1 cellular context compared by ENCODE assay signal in the genomic region with DNA sequence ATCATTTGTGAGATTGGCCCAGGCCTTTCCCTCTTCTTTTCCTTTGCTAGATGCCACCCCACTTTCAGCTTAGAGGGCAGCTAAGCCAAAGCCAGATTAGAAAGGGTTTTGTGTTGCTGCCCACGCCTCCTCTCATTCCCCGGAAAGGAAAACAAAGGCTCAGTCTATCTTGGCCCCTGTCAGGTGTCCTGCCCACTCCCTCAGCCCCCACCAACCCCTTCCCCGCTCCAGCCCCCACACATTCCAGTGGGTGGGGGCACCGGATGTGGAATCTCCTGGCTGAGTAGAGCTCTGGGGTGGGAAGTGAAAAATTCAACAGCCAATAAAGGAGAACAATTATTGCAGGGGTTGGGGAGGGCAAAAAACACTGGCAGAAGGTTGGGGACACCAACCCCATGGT.
TF ChIP-seq lines count a peak whose summit lies in the region.

No MANE protein-coding gene starts in this region.

TF ChIP-seq in HepG2, 621 proteins besides CTCF, POLR2A, EP300 and RAD21:
- no peak for TF ChIP-seq ZBTB21 (CRISPR knock-in tag; IDR thresholded peaks at IDR 0.05)
- TF ChIP-seq ETV5 (CRISPR knock-in tag; IDR thresholded peaks at IDR 0.05; ENCODE audit: borderline replicate concordance), result peak; percentile 41; the same call in 1 of the 2 replicates
- TF ChIP-seq, protein P1, sequence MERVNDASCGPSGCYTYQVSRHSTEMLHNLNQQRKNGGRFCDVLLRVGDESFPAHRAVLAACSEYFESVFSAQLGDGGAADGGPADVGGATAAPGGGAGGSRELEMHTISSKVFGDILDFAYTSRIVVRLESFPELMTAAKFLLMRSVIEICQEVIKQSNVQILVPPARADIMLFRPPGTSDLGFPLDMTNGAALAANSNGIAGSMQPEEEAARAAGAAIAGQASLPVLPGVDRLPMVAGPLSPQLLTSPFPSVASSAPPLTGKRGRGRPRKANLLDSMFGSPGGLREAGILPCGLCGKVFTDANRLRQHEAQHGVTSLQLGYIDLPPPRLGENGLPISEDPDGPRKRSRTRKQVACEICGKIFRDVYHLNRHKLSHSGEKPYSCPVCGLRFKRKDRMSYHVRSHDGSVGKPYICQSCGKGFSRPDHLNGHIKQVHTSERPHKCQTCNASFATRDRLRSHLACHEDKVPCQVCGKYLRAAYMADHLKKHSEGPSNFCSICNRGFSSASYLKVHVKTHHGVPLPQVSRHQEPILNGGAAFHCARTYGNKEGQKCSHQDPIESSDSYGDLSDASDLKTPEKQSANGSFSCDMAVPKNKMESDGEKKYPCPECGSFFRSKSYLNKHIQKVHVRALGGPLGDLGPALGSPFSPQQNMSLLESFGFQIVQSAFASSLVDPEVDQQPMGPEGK (CRISPR knock-in tag; IDR thresholded peaks at IDR 0.05), result peak; percentile 91
- TF ChIP-seq SOX13 (IDR thresholded peaks at IDR 0.05), result no peak
- TF ChIP-seq SOX13 (CRISPR knock-in tag; conservative IDR thresholded peaks at IDR 0.05 in 1 of 2, IDR thresholded peaks at IDR 0.05 in 1 of 2), result 0 out of 4 replicates have a peak, but pooled peaks of 1 of the 2 experiments have one; percentile 4
TF ChIP-seq in HepG2: peak in this region for 3.
